Comparison of ENCODE assay signal across 2 cellular contexts in genomic region chr5:126736141-126736540, GRCh38.
TF ChIP-seq lines count a peak whose summit lies in the region.

No MANE protein-coding gene starts in this region.

TF ChIP-seq in GM23338, 12 proteins besides CTCF, POLR2A, EP300 and RAD21:
- TF ChIP-seq EZH2phosphoT487 (IDR thresholded peaks at IDR 0.05; ENCODE audit: unreplicated experiment), result no peak
- no peak for TF ChIP-seq ZNF331 (CRISPR knock-in tag; IDR thresholded peaks at IDR 0.05; ENCODE audit: low read depth)
- no peak for TF ChIP-seq POLR2AphosphoS5 (IDR thresholded peaks at IDR 0.05; ENCODE audit: low read depth)
- TF ChIP-seq CREB1 (CRISPR knock-in tag; IDR thresholded peaks at IDR 0.05; ENCODE audit: low read depth), result no peak
- TF ChIP-seq EZH2 (IDR thresholded peaks at IDR 0.05; ENCODE audit: low read depth, unreplicated experiment), result no peak
- no peak for TF ChIP-seq NANOG (IDR thresholded peaks at IDR 0.05; ENCODE audit: borderline replicate concordance)
- no peak for TF ChIP-seq ZNF114 (CRISPR knock-in tag; IDR thresholded peaks at IDR 0.05)
- TF ChIP-seq, protein P1, sequence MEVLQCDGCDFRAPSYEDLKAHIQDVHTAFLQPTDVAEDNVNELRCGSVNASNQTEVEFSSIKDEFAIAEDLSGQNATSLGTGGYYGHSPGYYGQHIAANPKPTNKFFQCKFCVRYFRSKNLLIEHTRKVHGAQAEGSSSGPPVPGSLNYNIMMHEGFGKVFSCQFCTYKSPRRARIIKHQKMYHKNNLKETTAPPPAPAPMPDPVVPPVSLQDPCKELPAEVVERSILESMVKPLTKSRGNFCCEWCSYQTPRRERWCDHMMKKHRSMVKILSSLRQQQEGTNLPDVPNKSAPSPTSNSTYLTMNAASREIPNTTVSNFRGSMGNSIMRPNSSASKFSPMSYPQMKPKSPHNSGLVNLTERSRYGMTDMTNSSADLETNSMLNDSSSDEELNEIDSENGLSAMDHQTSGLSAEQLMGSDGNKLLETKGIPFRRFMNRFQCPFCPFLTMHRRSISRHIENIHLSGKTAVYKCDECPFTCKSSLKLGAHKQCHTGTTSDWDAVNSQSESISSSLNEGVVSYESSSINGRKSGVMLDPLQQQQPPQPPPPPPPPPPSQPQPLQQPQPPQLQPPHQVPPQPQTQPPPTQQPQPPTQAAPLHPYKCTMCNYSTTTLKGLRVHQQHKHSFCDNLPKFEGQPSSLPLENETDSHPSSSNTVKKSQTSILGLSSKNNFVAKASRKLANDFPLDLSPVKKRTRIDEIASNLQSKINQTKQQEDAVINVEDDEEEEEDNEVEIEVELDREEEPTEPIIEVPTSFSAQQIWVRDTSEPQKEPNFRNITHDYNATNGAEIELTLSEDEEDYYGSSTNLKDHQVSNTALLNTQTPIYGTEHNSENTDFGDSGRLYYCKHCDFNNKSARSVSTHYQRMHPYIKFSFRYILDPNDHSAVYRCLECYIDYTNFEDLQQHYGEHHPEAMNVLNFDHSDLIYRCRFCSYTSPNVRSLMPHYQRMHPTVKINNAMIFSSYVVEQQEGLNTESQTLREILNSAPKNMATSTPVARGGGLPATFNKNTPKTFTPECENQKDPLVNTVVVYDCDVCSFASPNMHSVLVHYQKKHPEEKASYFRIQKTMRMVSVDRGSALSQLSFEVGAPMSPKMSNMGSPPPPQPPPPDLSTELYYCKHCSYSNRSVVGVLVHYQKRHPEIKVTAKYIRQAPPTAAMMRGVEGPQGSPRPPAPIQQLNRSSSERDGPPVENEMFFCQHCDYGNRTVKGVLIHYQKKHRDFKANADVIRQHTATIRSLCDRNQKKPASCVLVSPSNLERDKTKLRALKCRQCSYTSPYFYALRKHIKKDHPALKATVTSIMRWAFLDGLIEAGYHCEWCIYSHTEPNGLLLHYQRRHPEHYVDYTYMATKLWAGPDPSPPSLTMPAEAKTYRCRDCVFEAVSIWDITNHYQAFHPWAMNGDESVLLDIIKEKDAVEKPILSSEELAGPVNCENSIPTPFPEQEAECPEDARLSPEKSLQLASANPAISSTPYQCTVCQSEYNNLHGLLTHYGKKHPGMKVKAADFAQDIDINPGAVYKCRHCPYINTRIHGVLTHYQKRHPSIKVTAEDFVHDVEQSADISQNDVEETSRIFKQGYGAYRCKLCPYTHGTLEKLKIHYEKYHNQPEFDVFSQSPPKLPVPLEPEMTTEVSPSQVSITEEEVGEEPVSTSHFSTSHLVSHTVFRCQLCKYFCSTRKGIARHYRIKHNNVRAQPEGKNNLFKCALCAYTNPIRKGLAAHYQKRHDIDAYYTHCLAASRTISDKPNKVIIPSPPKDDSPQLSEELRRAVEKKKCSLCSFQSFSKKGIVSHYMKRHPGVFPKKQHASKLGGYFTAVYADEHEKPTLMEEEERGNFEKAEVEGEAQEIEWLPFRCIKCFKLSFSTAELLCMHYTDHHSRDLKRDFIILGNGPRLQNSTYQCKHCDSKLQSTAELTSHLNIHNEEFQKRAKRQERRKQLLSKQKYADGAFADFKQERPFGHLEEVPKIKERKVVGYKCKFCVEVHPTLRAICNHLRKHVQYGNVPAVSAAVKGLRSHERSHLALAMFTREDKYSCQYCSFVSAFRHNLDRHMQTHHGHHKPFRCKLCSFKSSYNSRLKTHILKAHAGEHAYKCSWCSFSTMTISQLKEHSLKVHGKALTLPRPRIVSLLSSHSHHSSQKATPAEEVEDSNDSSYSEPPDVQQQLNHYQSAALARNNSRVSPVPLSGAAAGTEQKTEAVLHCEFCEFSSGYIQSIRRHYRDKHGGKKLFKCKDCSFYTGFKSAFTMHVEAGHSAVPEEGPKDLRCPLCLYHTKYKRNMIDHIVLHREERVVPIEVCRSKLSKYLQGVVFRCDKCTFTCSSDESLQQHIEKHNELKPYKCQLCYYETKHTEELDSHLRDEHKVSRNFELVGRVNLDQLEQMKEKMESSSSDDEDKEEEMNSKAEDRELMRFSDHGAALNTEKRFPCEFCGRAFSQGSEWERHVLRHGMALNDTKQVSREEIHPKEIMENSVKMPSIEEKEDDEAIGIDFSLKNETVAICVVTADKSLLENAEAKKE (CRISPR knock-in tag; IDR thresholded peaks at IDR 0.05), result no peak

TF ChIP-seq in K562, 482 proteins besides CTCF, POLR2A, EP300 and RAD21:
- TF ChIP-seq POLR2AphosphoS2 (IDR thresholded peaks at IDR 0.05; ENCODE audit: low read length) (no peak), PHF20 (IDR thresholded peaks at IDR 0.05; ENCODE audit: partially characterized antibody) (no peak), ZNF707 (CRISPR knock-in tag; conservative IDR thresholded peaks at IDR 0.05) (no peak)
